In genomic region chr2:39062320-39062719, GRCh38 we compare ENCODE assay signal across 18 cellular contexts.
"Had no signal": no experiment of that assay in that cellular context is flagged by ENCODE, and none has a peak within 500 bp of the region (broad histone marks: within the 10 kb centered on the region; RNA-seq: fewer than 3 reads in every experiment).

No MANE protein-coding gene starts in this region.

- H3K27me3 Mint-ChIP-seq: activated T-helper 17 cell treated with anti-CD3 and anti-CD28 coated beads, Interleukin-2, amount 50 U/mL, for 72 hours; memory B cell had no signal

- DNase-seq: activated CD4-positive, alpha-beta T cell treated with anti-CD3 and anti-CD28 coated beads, Interleukin-2, amount 50 U/mL, for 4 hours; activated CD4-positive, CD25-positive, alpha-beta regulatory T cell treated with anti-CD3 and anti-CD28 coated beads, Interleukin-2, amount 50 U/mL, for 72 hours; activated CD8-positive, alpha-beta memory T cell treated with anti-CD3 and anti-CD28 coated beads, Interleukin-2, amount 50 U/mL, for 48 hours; activated naive CD4-positive, alpha-beta T cell treated with Interleukin-2 at 50 U/mL for 16 hours; dorsolateral prefrontal cortex; left ventricle myocardium superior; natural killer cell; posterior cingulate gyrus; stimulated activated CD4-positive, alpha-beta T cell treated with anti-CD3 and anti-CD28 coated beads, Interleukin-2, amount 100 ng/mL, for 48 hours; stimulated activated naive CD4-positive, alpha-beta T cell; tibial artery; uterus had no signal

- H3K36me3 ChIP-seq: breast epithelium, uterus had no signal

- H3K27ac Mint-ChIP-seq: T-helper 2 cell treated with Interferon-gamma antibody and Interleukin-4, amounts not matched to agents 5 μg/mL and 100 μg/mL, for 36 hours had no signal

- H3K4me3 ChIP-seq: ascending aorta, breast epithelium, dorsolateral prefrontal cortex, tibial artery, uterus had no signal

- ATAC-seq: activated T-helper 17 cell treated with anti-CD3 and anti-CD28 coated beads, Interleukin-2, amount 50 U/mL, for 72 hours; esophagus mucosa; left ventricle myocardium superior; natural killer cell had no signal

- H3K4me3 Mint-ChIP-seq: activated T-helper 17 cell treated with anti-CD3 and anti-CD28 coated beads, Interleukin-2, amount 50 U/mL, for 72 hours; memory B cell; natural killer cell; T-helper 2 cell treated with Interferon-gamma antibody and Interleukin-4, amounts not matched to agents 5 μg/mL and 100 μg/mL, for 36 hours had no signal

- H3K9me3 Mint-ChIP-seq: activated T-helper 17 cell treated with anti-CD3 and anti-CD28 coated beads, Interleukin-2, amount 50 U/mL, for 72 hours; memory B cell; natural killer cell; T-helper 2 cell treated with Interferon-gamma antibody and Interleukin-4, amounts not matched to agents 5 μg/mL and 100 μg/mL, for 36 hours had no signal

- H3K9me3 ChIP-seq: ascending aorta, breast epithelium, tibial artery, uterus had no signal

- H3K4me1 ChIP-seq: ascending aorta, breast epithelium, uterus had no signal

- H3K27ac ChIP-seq: ascending aorta, breast epithelium, dorsolateral prefrontal cortex, tibial artery, uterus had no signal
